ENCODE assay signal across 1 cellular context in the genomic region with DNA sequence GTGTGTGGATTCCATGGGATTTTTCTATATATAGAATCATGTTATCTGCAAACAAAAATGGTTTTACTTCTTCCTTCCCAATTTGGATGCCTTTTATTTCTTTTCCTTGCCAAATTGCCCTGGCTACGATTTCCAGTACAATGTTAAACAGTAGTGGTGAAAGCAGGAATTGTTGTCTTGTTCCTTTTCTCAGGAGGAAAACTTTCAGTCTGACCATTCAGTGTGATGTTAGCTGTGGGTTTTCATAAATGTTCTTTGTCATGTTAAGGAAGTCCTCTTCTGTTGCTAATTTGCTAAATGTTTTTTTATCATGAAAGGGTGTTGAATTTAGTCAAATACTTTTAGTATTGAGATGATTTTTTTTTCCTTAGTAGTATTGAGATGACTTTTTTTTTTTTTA.
TF ChIP-seq lines count a peak whose summit lies in the region.

No MANE protein-coding gene starts in this region.

TF ChIP-seq in K562, 482 proteins besides CTCF, POLR2A, EP300 and RAD21:
- TF ChIP-seq, protein P1, sequence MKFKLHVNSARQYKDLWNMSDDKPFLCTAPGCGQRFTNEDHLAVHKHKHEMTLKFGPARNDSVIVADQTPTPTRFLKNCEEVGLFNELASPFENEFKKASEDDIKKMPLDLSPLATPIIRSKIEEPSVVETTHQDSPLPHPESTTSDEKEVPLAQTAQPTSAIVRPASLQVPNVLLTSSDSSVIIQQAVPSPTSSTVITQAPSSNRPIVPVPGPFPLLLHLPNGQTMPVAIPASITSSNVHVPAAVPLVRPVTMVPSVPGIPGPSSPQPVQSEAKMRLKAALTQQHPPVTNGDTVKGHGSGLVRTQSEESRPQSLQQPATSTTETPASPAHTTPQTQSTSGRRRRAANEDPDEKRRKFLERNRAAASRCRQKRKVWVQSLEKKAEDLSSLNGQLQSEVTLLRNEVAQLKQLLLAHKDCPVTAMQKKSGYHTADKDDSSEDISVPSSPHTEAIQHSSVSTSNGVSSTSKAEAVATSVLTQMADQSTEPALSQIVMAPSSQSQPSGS (CRISPR knock-in tag; IDR thresholded peaks at IDR 0.05): no peak
- TF ChIP-seq, protein P2, sequence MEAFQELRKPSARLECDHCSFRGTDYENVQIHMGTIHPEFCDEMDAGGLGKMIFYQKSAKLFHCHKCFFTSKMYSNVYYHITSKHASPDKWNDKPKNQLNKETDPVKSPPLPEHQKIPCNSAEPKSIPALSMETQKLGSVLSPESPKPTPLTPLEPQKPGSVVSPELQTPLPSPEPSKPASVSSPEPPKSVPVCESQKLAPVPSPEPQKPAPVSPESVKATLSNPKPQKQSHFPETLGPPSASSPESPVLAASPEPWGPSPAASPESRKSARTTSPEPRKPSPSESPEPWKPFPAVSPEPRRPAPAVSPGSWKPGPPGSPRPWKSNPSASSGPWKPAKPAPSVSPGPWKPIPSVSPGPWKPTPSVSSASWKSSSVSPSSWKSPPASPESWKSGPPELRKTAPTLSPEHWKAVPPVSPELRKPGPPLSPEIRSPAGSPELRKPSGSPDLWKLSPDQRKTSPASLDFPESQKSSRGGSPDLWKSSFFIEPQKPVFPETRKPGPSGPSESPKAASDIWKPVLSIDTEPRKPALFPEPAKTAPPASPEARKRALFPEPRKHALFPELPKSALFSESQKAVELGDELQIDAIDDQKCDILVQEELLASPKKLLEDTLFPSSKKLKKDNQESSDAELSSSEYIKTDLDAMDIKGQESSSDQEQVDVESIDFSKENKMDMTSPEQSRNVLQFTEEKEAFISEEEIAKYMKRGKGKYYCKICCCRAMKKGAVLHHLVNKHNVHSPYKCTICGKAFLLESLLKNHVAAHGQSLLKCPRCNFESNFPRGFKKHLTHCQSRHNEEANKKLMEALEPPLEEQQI (IDR thresholded peaks at IDR 0.05): no peak
- TF ChIP-seq JUN (IDR thresholded peaks at IDR 0.05; ENCODE audit: borderline replicate concordance, low read depth, low read length) (no peak), JUN (CRISPR knock-in tag; IDR thresholded peaks at IDR 0.05; ENCODE audit: borderline replicate concordance) (no peak), HDAC3 (IDR thresholded peaks at IDR 0.05; ENCODE audit: borderline replicate concordance, partially characterized antibody) (no peak), SAFB (IDR thresholded peaks at IDR 0.05; ENCODE audit: borderline replicate concordance, low read depth, low read length) (no peak), DIDO1 (tag; IDR thresholded peaks at IDR 0.05; ENCODE audit: low read depth) (no peak)
